ENCODE assay signal across 1 cellular context in genomic region chr17:44314031-44314430, GRCh38.
A peak's percentile ranks its signal among the peaks of the same experiment; 100 is the strongest.
TF ChIP-seq lines count a peak whose summit lies in the region.

No MANE protein-coding gene starts in this region.

TF ChIP-seq in HepG2, 621 proteins besides CTCF, POLR2A, EP300 and RAD21:
- TF ChIP-seq ZFP41 (CRISPR knock-in tag; IDR thresholded peaks at IDR 0.05; ENCODE audit: borderline replicate concordance) = no peak
- no peak for TF ChIP-seq ZNF230 (CRISPR knock-in tag; IDR thresholded peaks at IDR 0.05)
- no peak for TF ChIP-seq ZNF263 (CRISPR knock-in tag; IDR thresholded peaks at IDR 0.05)
- 0 out of 2 replicates have a peak, but pooled peaks have one; percentile 16 for TF ChIP-seq KDM5B (CRISPR knock-in tag; IDR thresholded peaks at IDR 0.05; ENCODE audit: borderline replicate concordance)
TF ChIP-seq in HepG2: peak in this region for 1.
